In genomic region chr12:117744418-117744817, GRCh38 we compare ENCODE assay signal across 31 cellular contexts.
"Had no signal": no experiment of that assay in that cellular context is flagged by ENCODE, and none has a peak within 500 bp of the region (broad histone marks: within the 10 kb centered on the region; RNA-seq: fewer than 3 reads in every experiment).

No MANE protein-coding gene starts in this region.

- H3K4me3 Mint-ChIP-seq: activated B cell treated with CpG ODN at 0.5 μM for 24 hours; activated CD8-positive, alpha-beta memory T cell treated with anti-CD3 and anti-CD28 coated beads, Interleukin-2, amount 10 ng/mL, durations not matched to agents 7 days and 5 days; activated CD8-positive, alpha-beta T cell treated with anti-CD3 and anti-CD28 coated beads for 36 hours; activated naive CD4-positive, alpha-beta T cell treated with anti-CD3 and anti-CD28 coated beads for 36 hours; activated naive CD4-positive, alpha-beta T cell treated with anti-CD3 and anti-CD28 coated beads, Interleukin-2, amount 50 U/mL, for 24 hours; activated naive CD8-positive, alpha-beta T cell treated with anti-CD3 and anti-CD28 coated beads for 36 hours; activated naive CD8-positive, alpha-beta T cell treated with anti-CD3 and anti-CD28 coated beads, Interleukin-2, amount 50 U/mL, for 24 hours; activated T-helper 1 cell treated with anti-CD3 and anti-CD28 coated beads, Interleukin-12 subunit alpha, Interleukin-12 subunit beta, Interleukin-2, Interleukin-4 antibody, amounts not matched to agents 30 ng/mL and 10 ng/mL and 1 ng/mL, durations not matched to agents 14 hours and 24 hours and 36 hours; T-helper 1 cell treated with Interleukin-12 subunit alpha and Interleukin-12 subunit beta and Interleukin-4 antibody, amounts not matched to agents 30 μg/mL and 1 μg/mL, for 36 hours had no signal

- ATAC-seq: activated CD4-positive, CD25-positive, alpha-beta regulatory T cell treated with anti-CD3 and anti-CD28 coated beads, Interleukin-2, amount 50 U/mL, for 24 hours; activated CD8-positive, alpha-beta memory T cell treated with anti-CD3 and anti-CD28 coated beads, Interleukin-2, amount 10 ng/mL, durations not matched to agents 7 days and 5 days; activated CD8-positive, alpha-beta T cell treated with anti-CD3 and anti-CD28 coated beads for 36 hours; activated naive CD8-positive, alpha-beta T cell treated with anti-CD3 and anti-CD28 coated beads, Interleukin-2, amount 50 U/mL, for 24 hours; body of pancreas; gastroesophageal sphincter; heart right ventricle had no signal

- H3K36me3 Mint-ChIP-seq: activated CD8-positive, alpha-beta memory T cell treated with anti-CD3 and anti-CD28 coated beads, Interleukin-2, amount 10 ng/mL, durations not matched to agents 7 days and 5 days; activated naive CD4-positive, alpha-beta T cell treated with anti-CD3 and anti-CD28 coated beads, Interleukin-2, amount 50 U/mL, for 24 hours; activated naive CD8-positive, alpha-beta T cell treated with anti-CD3 and anti-CD28 coated beads for 36 hours had no signal

- H3K27ac Mint-ChIP-seq: activated B cell treated with CpG ODN at 0.5 μM for 24 hours; activated CD8-positive, alpha-beta memory T cell treated with anti-CD3 and anti-CD28 coated beads, Interleukin-2, amount 10 ng/mL, durations not matched to agents 7 days and 5 days; activated CD8-positive, alpha-beta T cell treated with anti-CD3 and anti-CD28 coated beads for 36 hours; activated naive CD4-positive, alpha-beta T cell treated with anti-CD3 and anti-CD28 coated beads for 36 hours; activated naive CD4-positive, alpha-beta T cell treated with anti-CD3 and anti-CD28 coated beads, Interleukin-2, amount 50 U/mL, for 24 hours; activated naive CD8-positive, alpha-beta T cell treated with anti-CD3 and anti-CD28 coated beads for 36 hours; activated naive CD8-positive, alpha-beta T cell treated with anti-CD3 and anti-CD28 coated beads, Interleukin-2, amount 50 U/mL, for 24 hours; activated T-helper 1 cell treated with anti-CD3 and anti-CD28 coated beads, Interleukin-12 subunit alpha, Interleukin-12 subunit beta, Interleukin-2, Interleukin-4 antibody, amounts not matched to agents 30 ng/mL and 10 ng/mL and 1 ng/mL, durations not matched to agents 14 hours and 24 hours and 36 hours; activated T-helper 2 cell treated with anti-CD3 and anti-CD28 coated beads, Interferon-gamma antibody, Interleukin-2, Interleukin-4, amounts not matched to agents 10 μg/mL and 5 μg/mL and 100 μg/mL, durations not matched to agents 14 hours and 24 hours and 36 hours; T-helper 1 cell treated with Interleukin-12 subunit alpha and Interleukin-12 subunit beta and Interleukin-4 antibody, amounts not matched to agents 30 μg/mL and 1 μg/mL, for 36 hours had no signal

- H3K4me1 Mint-ChIP-seq: activated B cell treated with CpG ODN at 0.5 μM for 24 hours; activated CD8-positive, alpha-beta memory T cell treated with anti-CD3 and anti-CD28 coated beads, Interleukin-2, amount 10 ng/mL, durations not matched to agents 7 days and 5 days; activated naive CD4-positive, alpha-beta T cell treated with anti-CD3 and anti-CD28 coated beads, Interleukin-2, amount 50 U/mL, for 24 hours; activated naive CD8-positive, alpha-beta T cell treated with anti-CD3 and anti-CD28 coated beads for 36 hours; activated naive CD8-positive, alpha-beta T cell treated with anti-CD3 and anti-CD28 coated beads, Interleukin-2, amount 50 U/mL, for 24 hours had no signal

- H3K9me3 Mint-ChIP-seq: activated B cell treated with CpG ODN at 0.5 μM for 24 hours; activated CD8-positive, alpha-beta T cell treated with anti-CD3 and anti-CD28 coated beads for 36 hours; activated naive CD4-positive, alpha-beta T cell treated with anti-CD3 and anti-CD28 coated beads, Interleukin-2, amount 50 U/mL, for 24 hours; activated naive CD8-positive, alpha-beta T cell treated with anti-CD3 and anti-CD28 coated beads, Interleukin-2, amount 50 U/mL, for 24 hours had no signal

- DNase-seq: activated B cell treated with CpG ODN at 0.5 μM for 24 hours; activated CD4-positive, alpha-beta T cell treated with anti-CD3 and anti-CD28 coated beads for 48 hours; activated CD4-positive, alpha-beta T cell treated with anti-CD3 and anti-CD28 coated beads, Interleukin-2, amount 50 U/mL, for 1 hour; activated CD4-positive, alpha-beta T cell treated with anti-CD3 and anti-CD28 coated beads, Interleukin-2, amount 50 U/mL, for 48 hours; activated CD8-positive, alpha-beta memory T cell treated with anti-CD3 and anti-CD28 coated beads, Interleukin-2, amount 10 ng/mL, durations not matched to agents 7 days and 5 days; activated CD8-positive, alpha-beta memory T cell treated with anti-CD3 and anti-CD28 coated beads, Interleukin-2, amount 50 U/mL, for 4 hours; activated CD8-positive, alpha-beta T cell treated with anti-CD3 and anti-CD28 coated beads for 36 hours; activated effector memory CD4-positive, alpha-beta T cell treated with anti-CD3 and anti-CD28 coated beads, Interleukin-2, amount 50 U/mL, for 16 hours; activated naive CD4-positive, alpha-beta T cell treated with anti-CD3 and anti-CD28 coated beads for 36 hours; activated naive CD8-positive, alpha-beta T cell treated with anti-CD3 and anti-CD28 coated beads for 36 hours; activated naive CD8-positive, alpha-beta T cell treated with anti-CD3 and anti-CD28 coated beads, Interleukin-2, amount 50 U/mL, for 24 hours; activated T-cell treated with anti-CD3 and anti-CD28 coated beads, Interleukin-2, amount 50 U/mL, for 1 hour; activated T-cell treated with anti-CD3 and anti-CD28 coated beads, Interleukin-2, amount 50 U/mL, for 48 hours; adrenal gland; amygdala; aorta; body of pancreas; cortex of kidney; dermis blood vessel endothelial cell; effector CD4-positive, alpha-beta T cell; esophagus squamous epithelium; foreskin melanocyte; heart right ventricle; T-helper 9 cell; WERI-Rb-1 had no signal

- H3K27me3 Mint-ChIP-seq: activated CD8-positive, alpha-beta memory T cell treated with anti-CD3 and anti-CD28 coated beads, Interleukin-2, amount 10 ng/mL, durations not matched to agents 7 days and 5 days; activated naive CD8-positive, alpha-beta T cell treated with anti-CD3 and anti-CD28 coated beads for 36 hours had no signal
